In the genomic region with DNA sequence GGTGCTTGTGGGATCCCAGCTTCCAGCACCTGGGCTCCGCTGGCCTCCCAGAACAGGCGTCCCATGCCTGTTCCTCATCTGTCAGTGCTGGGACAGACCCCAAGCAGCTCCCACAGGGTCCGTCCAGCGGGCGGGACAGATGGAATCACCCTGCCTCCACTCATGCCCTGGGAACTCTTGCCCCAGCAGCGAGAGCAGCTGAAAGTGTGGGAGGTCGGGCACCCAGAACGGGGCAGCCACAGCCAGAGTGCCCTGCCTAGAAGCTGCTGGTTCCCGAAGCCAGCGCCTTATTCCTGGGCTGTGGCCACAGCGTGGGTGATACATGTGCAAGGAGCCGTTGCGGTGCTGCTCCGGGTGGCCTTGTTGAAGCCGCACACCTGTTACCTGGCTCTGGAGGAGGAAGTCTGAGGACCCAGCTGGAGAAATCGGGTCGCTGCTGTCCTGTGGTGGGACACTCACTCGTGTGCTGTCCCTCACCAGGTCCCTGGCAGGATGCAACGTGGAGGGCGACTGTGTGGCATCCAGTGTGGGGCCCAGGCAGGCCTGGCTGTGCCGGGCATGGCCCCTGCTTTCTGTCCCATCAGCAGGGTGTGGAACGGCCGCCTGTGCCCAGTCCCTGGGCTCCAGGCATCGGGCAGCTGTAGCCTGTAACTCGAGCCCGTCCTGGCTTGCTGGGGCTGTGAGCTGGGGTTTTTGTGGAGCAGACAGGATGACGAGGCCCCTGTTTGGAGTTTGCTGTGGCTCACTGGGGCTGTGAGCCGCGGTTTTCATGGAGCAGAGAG, we compare ENCODE assay signal across 23 cellular contexts. TPM values are rescaled to one million over a fixed set of nuclear protein-coding genes. Genes with fewer than 3 reads are reported as not detected.
DNase-seq lines count a peak whose midpoint lies in the region; ATAC-seq and TF ChIP-seq lines count a peak whose summit lies in the region.
"Had no signal": no experiment of that assay in that cellular context is flagged by ENCODE, and none has a peak within 500 bp of the region (broad histone marks: within the 10 kb centered on the region; RNA-seq: fewer than 3 reads in every experiment).

No MANE protein-coding gene starts in this region.

- DNase-seq in SK-N-SH = no peak
- no peak for DNase-seq in tibial nerve (ENCODE audit: low spot score in 2 of 2)
- no peak for DNase-seq in activated gamma-delta T cell (lab: John Stamatoyannopoulos, UW)
- DNase-seq in activated T-cell treated with anti-CD3 and anti-CD28 coated beads, Interleukin-2, amount 50 U/mL, for 48 hours = no peak
- no peak for DNase-seq in MM.1S
- DNase-seq: activated CD4-positive, alpha-beta T cell treated with anti-CD3 and anti-CD28 coated beads, Interleukin-2, amount 50 U/mL, for 1 hour; activated naive CD4-positive, alpha-beta T cell; amygdala; BE2C; caudate nucleus; effector CD4-positive, alpha-beta T cell; GDM1; lower lobe of right lung; stimulated activated CD4-positive, alpha-beta T cell treated with anti-CD3 and anti-CD28 coated beads, Interleukin-2, amount 100 ng/mL, for 48 hours; stimulated activated naive CD8-positive, alpha-beta T cell treated with anti-CD3 and anti-CD28 coated beads, Interleukin-15, amount 100 ng/mL, for 72 hours; upper lobe of right lung had no signal

- no peak overlapping the region for H3K4me2 ChIP-seq in SK-N-SH
- H3K4me2 ChIP-seq in MM.1S (ENCODE audit: low read depth, low read length) = no peak overlapping the region

- TF ChIP-seq EP300 in SK-N-SH (IDR thresholded peaks at IDR 0.05; ENCODE audit: borderline replicate concordance in 1 of 2, low read depth in 1 of 2, low read length in 1 of 2) (no peak), tibial nerve (IDR thresholded peaks at IDR 0.05) (no peak)

- H3K27ac ChIP-seq in SK-N-SH (ENCODE audit: low read depth in 2 of 2, low read length in 1 of 2) = no peak overlapping the region
- peak overlapping the region; percentile 60 for H3K27ac ChIP-seq in cingulate gyrus (ENCODE audit: low read depth, low read length)
- peak overlapping the region; percentile 77 to 93 for H3K27ac ChIP-seq in liver (ENCODE audit: low read depth in 1 of 2, low read length in 2 of 2)
- peak overlapping the region in 3 of 4 donors; percentile 33 to 48 (median 38) for H3K27ac ChIP-seq in tibial nerve
- H3K27ac ChIP-seq in MM.1S (ENCODE audit: low read length) = no peak overlapping the region
- H3K27ac ChIP-seq: lower lobe of right lung, upper lobe of right lung had no signal

- no peaks in the 10 kb centered on the region for H4K20me1 ChIP-seq in SK-N-SH (ENCODE audit: insufficient read depth)
- no peaks in the 10 kb centered on the region for H4K20me1 ChIP-seq in MM.1S (ENCODE audit: insufficient read depth, low read length)

- H3K9ac ChIP-seq in SK-N-SH (no peak overlapping the region), liver (ENCODE audit: low read depth in 1 of 2, low read length in 2 of 2) (peak overlapping the region in 1 of 2 donors; percentile 50), MM.1S (ENCODE audit: low read length) (no peak overlapping the region)

- no peak overlapping the region for H3K4me3 ChIP-seq in SK-N-SH (ENCODE audit: low read depth in 2 of 2, low read length in 1 of 2)
- peak overlapping the region; percentile 11 to 47 (median 11) for H3K4me3 ChIP-seq in liver (ENCODE audit: low read depth in 1 of 3, low read length in 3 of 3)
- no peak overlapping the region for H3K4me3 ChIP-seq in tibial nerve
- no peak overlapping the region for H3K4me3 ChIP-seq in MM.1S (ENCODE audit: low read length)
- H3K4me3 ChIP-seq: esophagus muscularis mucosa, GM12878, HAP-1, lower lobe of right lung, upper lobe of right lung had no signal

- peak; percentile 23; the same call in 2 of the 3 replicates for ATAC-seq in SK-N-SH treated with all-trans-retinoic acid at 6 μM for 48 hours
- ATAC-seq: GM12878, T-cell had no signal

- no peaks in the 10 kb centered on the region for H3K36me3 ChIP-seq in SK-N-SH (replicated peaks in 1 of 2; ENCODE audit: control insufficient read depth in 1 of 2, insufficient read depth in 2 of 2, low read length in 1 of 2)
- no peaks in the 10 kb centered on the region for H3K36me3 ChIP-seq in liver (ENCODE audit: control insufficient read depth in 4 of 4, insufficient read depth in 3 of 4, low read depth in 1 of 4, low read length in 3 of 4)
- peaks cover 0 to 13% (median 0%) of the 10 kb centered on the region in 3 donors for H3K36me3 ChIP-seq in tibial nerve
- no peaks in the 10 kb centered on the region for H3K36me3 ChIP-seq in MM.1S (replicated peaks; ENCODE audit: insufficient read depth, low read length)
- H3K36me3 ChIP-seq: HAP-1, upper lobe of right lung had no signal

- no peak for TF ChIP-seq POLR2A in tibial nerve (IDR thresholded peaks at IDR 0.05)

- CTCF ChIA-PET in SK-N-SH (lab: Yijun Ruan, JAX) = interaction anchor here (0.8 to 3.4 kb wide), 3 partner anchors 9 to 73 kb away, joined by 4 to 22 read pairs (median 4); no protein-coding TSS in a partner anchor

- WGBS in SK-N-SH (ENCODE audit: low lambda C conversion rate) = 89% methylated on average over 16 of the region's 29 CpGs
- 41% methylated on average over 29 of the region's 29 CpGs for WGBS in liver
- WGBS in tibial nerve, 2 donors = 62 to 81% methylated on average over 10 to 15 of the region's 29 CpGs

- H3K9me2 ChIP-seq in SK-N-SH (no peaks in the 10 kb centered on the region), MM.1S (replicated peaks; ENCODE audit: insufficient read depth, low read length) (no peaks in the 10 kb centered on the region)

- TF ChIP-seq CTCF in SK-N-SH (IDR thresholded peaks at IDR 0.05) = no peak
- no peak for TF ChIP-seq CTCF in liver (IDR thresholded peaks at IDR 0.05; ENCODE audit: low read depth, low read length, missing input control)
- no peak for TF ChIP-seq CTCF in tibial nerve (IDR thresholded peaks at IDR 0.05)
- TF ChIP-seq CTCF in MM.1S (IDR thresholded peaks at IDR 0.05; ENCODE audit: low read length) = no peak

- H3K9me3 ChIP-seq in SK-N-SH (no peaks in the 10 kb centered on the region), liver (ENCODE audit: control insufficient read depth in 4 of 4, low read length in 3 of 4) (no peaks in the 10 kb centered on the region), tibial nerve (no peaks in the 10 kb centered on the region), MM.1S (replicated peaks; ENCODE audit: insufficient read depth, low read length) (no peaks in the 10 kb centered on the region)
- H3K9me3 ChIP-seq: BE2C, esophagus muscularis mucosa, HAP-1, lower lobe of right lung, upper lobe of right lung had no signal

- H3K27me3 ChIP-seq in SK-N-SH (ENCODE audit: insufficient read depth) = no peaks in the 10 kb centered on the region
- H3K27me3 ChIP-seq in liver (ENCODE audit: control insufficient read depth in 4 of 4, insufficient read depth in 4 of 4, low read length in 3 of 4) = no peaks in the 10 kb centered on the region
- H3K27me3 ChIP-seq in tibial nerve = no peaks in the 10 kb centered on the region
- H3K27me3 ChIP-seq in MM.1S (replicated peaks; ENCODE audit: insufficient read depth, low read length) = no peaks in the 10 kb centered on the region
- H3K27me3 ChIP-seq: BE2C, esophagus muscularis mucosa, upper lobe of right lung had no signal

- peaks cover 0 to 13% of the 10 kb centered on the region in 2 experiments; a peak in 1 of 4 replicates for H3K4me1 ChIP-seq in SK-N-SH (ENCODE audit: control insufficient read depth in 1 of 2, insufficient read depth in 2 of 2, low read depth in 1 of 2, low read length in 1 of 2)
- peaks cover 0 to 40% (median 14%) of the 10 kb centered on the region in 4 donors for H3K4me1 ChIP-seq in liver (ENCODE audit: control insufficient read depth in 4 of 4, insufficient read depth in 4 of 4, low read length in 3 of 4)
- H3K4me1 ChIP-seq in tibial nerve = peaks cover 0 to 34% (median 0%) of the 10 kb centered on the region in 4 donors
- no peaks in the 10 kb centered on the region for H3K4me1 ChIP-seq in MM.1S (ENCODE audit: low read length)
- H3K4me1 ChIP-seq: BE2C, HAP-1 had no signal

- no peak for TF ChIP-seq RAD21 in SK-N-SH (IDR thresholded peaks at IDR 0.05; ENCODE audit: low read length)
- no peak for TF ChIP-seq RAD21 in liver (IDR thresholded peaks at IDR 0.05)

- H2AFZ ChIP-seq in SK-N-SH (ENCODE audit: low read depth) = no peak overlapping the region
- no peak overlapping the region for H2AFZ ChIP-seq in MM.1S (ENCODE audit: low read length)

- H3K79me2 ChIP-seq in SK-N-SH (ENCODE audit: insufficient read depth) = no peaks in the 10 kb centered on the region
- H3K79me2 ChIP-seq in MM.1S (ENCODE audit: low read length) = no peaks in the 10 kb centered on the region

- H3F3A ChIP-seq in SK-N-SH (replicated peaks; ENCODE audit: insufficient read depth) = no peaks in the 10 kb centered on the region
- no peaks in the 10 kb centered on the region for H3F3A ChIP-seq in MM.1S (ENCODE audit: insufficient read depth, low read length)

- POLR2A ChIA-PET in SK-N-SH (lab: Yijun Ruan, JAX) = no interaction called here

TF ChIP-seq in SK-N-SH treated with all-trans-retinoic acid at 6 μM for 48 hours, 23 proteins besides CTCF, POLR2A, EP300 and RAD21 (continues in another document):
- TF ChIP-seq ARNTL (CRISPR knock-in tag; IDR thresholded peaks at IDR 0.05; ENCODE audit: borderline replicate concordance, low read depth) = no peak

TF ChIP-seq in SK-N-SH, 30 proteins besides CTCF, POLR2A, EP300 and RAD21:
- TF ChIP-seq RFX5 (IDR thresholded peaks at IDR 0.05; ENCODE audit: low read length) = no peak

TF ChIP-seq in liver, 16 proteins besides CTCF, POLR2A, EP300 and RAD21:
- no peak for TF ChIP-seq EGR1 (IDR thresholded peaks at IDR 0.05; ENCODE audit: low read depth in 2 of 2)
- TF ChIP-seq, protein P1, sequence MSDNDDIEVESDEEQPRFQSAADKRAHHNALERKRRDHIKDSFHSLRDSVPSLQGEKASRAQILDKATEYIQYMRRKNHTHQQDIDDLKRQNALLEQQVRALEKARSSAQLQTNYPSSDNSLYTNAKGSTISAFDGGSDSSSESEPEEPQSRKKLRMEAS (IDR thresholded peaks at IDR 0.05) = no peak
- no peak for TF ChIP-seq SP1 (IDR thresholded peaks at IDR 0.05)
- no peak for TF ChIP-seq JUND (IDR thresholded peaks at IDR 0.05)
- TF ChIP-seq, protein P2, sequence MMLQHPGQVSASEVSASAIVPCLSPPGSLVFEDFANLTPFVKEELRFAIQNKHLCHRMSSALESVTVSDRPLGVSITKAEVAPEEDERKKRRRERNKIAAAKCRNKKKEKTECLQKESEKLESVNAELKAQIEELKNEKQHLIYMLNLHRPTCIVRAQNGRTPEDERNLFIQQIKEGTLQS (IDR thresholded peaks at IDR 0.05) = no peak
- no peak for TF ChIP-seq GABPA (IDR thresholded peaks at IDR 0.05 in 1 of 2, conservative IDR thresholded peaks at IDR 0.05 in 1 of 2)
- no peak for TF ChIP-seq NR2F2 (IDR thresholded peaks at IDR 0.05)
- TF ChIP-seq HNF4A (conservative IDR thresholded peaks at IDR 0.05) = no peak
- TF ChIP-seq RXRA (IDR thresholded peaks at IDR 0.05) = no peak

RNA-seq across cellular contexts. Expression of a gene that starts 16.2 kb away (rescaled TPM):
- polyA plus RNA-seq in SK-N-SH (2012; rRNA removed) = 13.5 and 15.5 TPM in 2 replicates
- polyA plus RNA-seq in SK-N-SH (2012; cell fraction: cytosol; rRNA removed) = 7.8 and 11.0 TPM in 2 replicates
- 22.3 and 31.8 TPM in 2 replicates for polyA plus RNA-seq in SK-N-SH (2012; cell fraction: nucleus; rRNA removed)
- total RNA-seq in liver = 10 to 100 TPM; 15.9 to 27.3 TPM
- polyA plus RNA-seq in liver = 10 to 100 TPM in 1 of 2 donors, 1 to 10 TPM in 1; 2.7 to 53.5 TPM
- 100 to 1,000 TPM in 1 of 4 donors, 10 to 100 TPM in 3; 18.2 to 299 (median 54.3) TPM for total RNA-seq in tibial nerve

Comparison
In these comparisons a context has a peak if more than half of its experiments do, and no peak if none do; other contexts are left out.
1. H3K27ac ChIP-seq: peak in cingulate gyrus (single experiment), liver (2 of 2) and tibial nerve (3 of 4); none in SK-N-SH (0 of 2) and MM.1S (single experiment).
2. H3K4me3 ChIP-seq: peak in liver (3 of 3); none in SK-N-SH (0 of 2), tibial nerve (0 of 4) and MM.1S (single experiment).